In the genomic region with DNA sequence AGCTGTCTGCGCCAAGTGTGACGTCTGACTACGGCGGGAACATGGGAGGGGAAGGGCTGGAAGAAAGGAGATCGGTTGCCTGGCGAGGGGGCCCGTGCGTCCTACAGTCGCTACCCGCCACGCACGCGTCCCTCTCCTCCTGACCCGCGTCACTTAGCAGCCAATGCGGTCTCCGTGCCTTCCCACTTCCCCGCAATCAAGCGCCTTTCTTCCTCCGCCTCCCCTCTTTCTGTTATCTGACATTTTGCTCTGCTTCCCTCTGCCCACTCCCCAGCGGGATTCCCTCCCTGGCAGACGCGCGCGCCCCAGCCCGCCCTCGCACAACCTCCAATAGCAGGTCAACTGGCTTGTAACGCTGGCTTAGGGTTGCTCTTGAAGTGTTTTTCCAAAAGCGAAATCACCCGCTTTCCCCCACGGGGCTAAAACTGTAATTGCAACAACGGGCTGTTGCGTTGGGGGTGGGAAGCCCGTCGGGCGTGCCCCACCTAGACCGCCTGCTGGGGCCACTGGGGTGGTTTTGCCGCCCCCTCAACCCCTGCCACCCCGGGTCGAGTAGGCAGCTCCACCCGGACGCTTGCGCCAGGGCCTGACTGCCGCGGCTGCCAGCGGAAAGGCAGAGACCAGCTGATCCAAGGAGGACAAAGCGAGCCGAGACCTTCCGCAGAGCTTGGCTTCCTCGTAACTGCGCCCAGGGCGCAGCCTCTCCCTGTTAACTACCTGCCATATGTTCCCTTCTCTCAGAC, we compare ENCODE assay signal across 8 cellular contexts. TPM values are rescaled to one million over a fixed set of nuclear protein-coding genes. Genes with fewer than 3 reads are reported as not detected.
DNase-seq lines count a peak whose midpoint lies in the region; ATAC-seq and TF ChIP-seq lines count a peak whose summit lies in the region.

No MANE protein-coding gene starts in this region.

- intact Hi-C loops in mammary epithelial cell (cut with micrococcal nuclease) = loop anchor here (5.0 kb wide), 2 partner anchors 185 to 1295 kb away; no protein-coding TSS in a partner anchor

- ATAC-seq in GM23338 (peak; percentile 68), RWPE2 (ENCODE audit: low read depth) (peak; percentile 52)

- H3K4me3 ChIP-seq in GM23338 (peak overlapping the region; percentile 72), Karpas-422 (ENCODE audit: low read length) (peak overlapping the region; percentile 92), RWPE2 (ENCODE audit: severe bottlenecking) (peak overlapping the region; percentile 48), mammary epithelial cell (replicated peaks in 1 of 3; ENCODE audit: insufficient read depth in 1 of 3, low read depth in 2 of 3, low read length in 3 of 3) (peak overlapping the region; percentile 54 to 69 (median 62)), skeletal muscle tissue (ENCODE audit: low read length in 3 of 3) (peak overlapping the region; percentile 77 to 97 (median 95))

- WGBS in mammary epithelial cell (ENCODE audit: low coverage, missing lambda C conversion rate) = 3% methylated on average over 5 of the region's 52 CpGs

- H3K9me2 ChIP-seq in GM23338 (ENCODE audit: insufficient read depth) = no peaks in the 10 kb centered on the region
- H3K9me2 ChIP-seq in Karpas-422 (replicated peaks; ENCODE audit: insufficient read depth, low read length) = no peaks in the 10 kb centered on the region

- dilution Hi-C loops in mammary epithelial cell (cut with HindIII; ENCODE audit: low sequenced_read_pairs) = no loop called here

- H3K36me3 Mint-ChIP-seq in GM23338 (ENCODE audit: low read depth) = peaks cover 8% of the 10 kb centered on the region; the same call in 2 of the 3 replicates
- no peaks in the 10 kb centered on the region for H3K36me3 Mint-ChIP-seq in immature natural killer cell

- H3K9ac ChIP-seq in Karpas-422 (ENCODE audit: low read length) = peak overlapping the region; percentile 74
- H3K9ac ChIP-seq in mammary epithelial cell (ENCODE audit: insufficient read depth, low read length) = peak overlapping the region; percentile 82
- peak overlapping the region; percentile 80 to 98 (median 95) for H3K9ac ChIP-seq in skeletal muscle tissue (ENCODE audit: low read depth in 1 of 3, low read length in 3 of 3)

- peak overlapping the region; percentile 95 for H3K4me3 Mint-ChIP-seq in GM23338
- peak overlapping the region; percentile 88 to 94 (median 94) for H3K4me3 Mint-ChIP-seq in immature natural killer cell

- H3K4me1 ChIP-seq in GM23338 (ENCODE audit: insufficient read depth) (peaks cover 12% of the 10 kb centered on the region), Karpas-422 (ENCODE audit: low read length) (peaks cover 26% of the 10 kb centered on the region), RWPE2 (ENCODE audit: insufficient read depth, poor library complexity, severe bottlenecking) (no peaks in the 10 kb centered on the region), mammary epithelial cell (ENCODE audit: insufficient read depth, low read length) (peaks cover 19% of the 10 kb centered on the region), skeletal muscle tissue (ENCODE audit: control insufficient read depth in 3 of 3, insufficient read depth in 3 of 3, low read length in 3 of 3) (peaks cover 6 to 20% (median 12%) of the 10 kb centered on the region in 3 donors)

- H3K9me3 ChIP-seq in Karpas-422 (ENCODE audit: low read length) = no peaks in the 10 kb centered on the region
- no peaks in the 10 kb centered on the region for H3K9me3 ChIP-seq in RWPE2 (ENCODE audit: severe bottlenecking)
- no peaks in the 10 kb centered on the region for H3K9me3 ChIP-seq in mammary epithelial cell (replicated peaks; ENCODE audit: insufficient read depth, low read length)
- no peaks in the 10 kb centered on the region for H3K9me3 ChIP-seq in skeletal muscle tissue (ENCODE audit: control insufficient read depth in 3 of 3, low read length in 3 of 3)

- H3K27me3 Mint-ChIP-seq in GM23338 (ENCODE audit: insufficient read depth, low read depth, poor library complexity) (peaks cover 19% of the 10 kb centered on the region), immature natural killer cell (ENCODE audit: low read depth in 3 of 3) (peaks cover 12 to 18% (median 13%) of the 10 kb centered on the region in 3 donors)

- peaks cover 9% of the 10 kb centered on the region for H3K9me3 Mint-ChIP-seq in GM23338
- H3K9me3 Mint-ChIP-seq in immature natural killer cell = peaks cover 0 to 2% (median 0%) of the 10 kb centered on the region in 6 donors

- in situ Hi-C loops in mammary epithelial cell (cut with MboI; ENCODE audit: low sequenced_read_pairs in 2 of 2) = loop anchor here (10.0 to 25.0 kb wide), 3 partner anchors 713 to 1023 kb away; no protein-coding TSS in a partner anchor

- no TSS peak for BruUV-seq in mammary epithelial cell (replicated peaks; lab: Mats Ljungman, UMichigan)

- peaks cover 6% of the 10 kb centered on the region; the same call in 1 of the 2 replicates for H3F3A ChIP-seq in GM23338 (replicated peaks; ENCODE audit: low read depth)

- H3K27me3 ChIP-seq in GM23338 (ENCODE audit: insufficient read depth) = peaks cover 29% of the 10 kb centered on the region
- H3K27me3 ChIP-seq in Karpas-422 (ENCODE audit: low read length) = no peaks in the 10 kb centered on the region
- H3K27me3 ChIP-seq in RWPE2 (ENCODE audit: insufficient read depth, poor library complexity, severe bottlenecking) = no peaks in the 10 kb centered on the region
- no peaks in the 10 kb centered on the region for H3K27me3 ChIP-seq in mammary epithelial cell (ENCODE audit: insufficient read depth, low read length)
- H3K27me3 ChIP-seq in skeletal muscle tissue (ENCODE audit: control insufficient read depth in 3 of 3, insufficient read depth in 3 of 3, low read length in 3 of 3) = no peaks in the 10 kb centered on the region

- H3K4me2 ChIP-seq in GM23338 (peak overlapping the region; percentile 99), Karpas-422 (ENCODE audit: low read depth, low read length, poor library complexity, severe bottlenecking) (peak overlapping the region; percentile 96), mammary epithelial cell (ENCODE audit: insufficient read depth, low read depth, low read length) (peak overlapping the region; percentile 97)

- no peak overlapping the region for H3K27ac ChIP-seq in GM23338 (ENCODE audit: low read depth)
- H3K27ac ChIP-seq in Karpas-422 (ENCODE audit: low read length) = no peak overlapping the region
- peak overlapping the region; percentile 83 for H3K27ac ChIP-seq in RWPE2 (ENCODE audit: poor library complexity, severe bottlenecking)
- H3K27ac ChIP-seq in mammary epithelial cell (ENCODE audit: insufficient read depth, low read depth, low read length) = peak overlapping the region; percentile 78
- peak overlapping the region; percentile 90 for H3K27ac ChIP-seq in skeletal muscle tissue (ENCODE audit: low read depth, low read length)

- H2AFZ ChIP-seq in GM23338 = peak overlapping the region; percentile 95
- H2AFZ ChIP-seq in Karpas-422 (ENCODE audit: low read length) = peak overlapping the region; percentile 100
- peak overlapping the region; percentile 96 for H2AFZ ChIP-seq in mammary epithelial cell (ENCODE audit: low read depth, low read length)

- peak; percentile 65 to 79 for DNase-seq in SHP77 (lab: John Stamatoyannopoulos, UW)
- no peak for DNase-seq in SHP77 treated with DMSO at 0.1 percent for 48 hours (lab: John Stamatoyannopoulos, UW)
- DNase-seq in GM23338 (ENCODE audit: low spot score) = peak; percentile 82
- peak; percentile 68 for DNase-seq in Karpas-422
- no peak for DNase-seq in RWPE2 (ENCODE audit: low spot score)
- DNase-seq in mammary epithelial cell = peak; percentile 73
- peak in 2 of 3 donors; percentile 9 to 11 for DNase-seq in immature natural killer cell

- TF ChIP-seq CTCF in GM23338 (conservative IDR thresholded peaks at IDR 0.05; ENCODE audit: low read depth in 2 of 2) (0 out of 4 replicates have a peak, but pooled peaks of 1 of the 2 experiments have one; percentile 7), RWPE2 (IDR thresholded peaks at IDR 0.05; ENCODE audit: poor library complexity, severe bottlenecking) (no peak), mammary epithelial cell (conservative IDR thresholded peaks at IDR 0.05 in 1 of 2, IDR thresholded peaks at IDR 0.05 in 1 of 2; ENCODE audit: extremely low read depth in 1 of 2, insufficient read depth in 1 of 2, low read depth in 1 of 2, low read length in 2 of 2) (peak in 1 of 2 donors; percentile 35)

- H3K36me3 ChIP-seq in GM23338 (ENCODE audit: insufficient read depth) (0 out of 2 replicates have a peak, but pooled peaks cover under 1% of the 10 kb centered on the region), Karpas-422 (ENCODE audit: insufficient read depth, low read length) (no peaks in the 10 kb centered on the region), RWPE2 (ENCODE audit: low read depth) (no peaks in the 10 kb centered on the region), mammary epithelial cell (ENCODE audit: insufficient read depth, low read length) (no peaks in the 10 kb centered on the region), skeletal muscle tissue (ENCODE audit: control insufficient read depth in 3 of 3, insufficient read depth in 3 of 3, low read length in 3 of 3) (no peaks in the 10 kb centered on the region)

- H3K79me2 ChIP-seq in GM23338 (replicated peaks; ENCODE audit: insufficient read depth) = no peaks in the 10 kb centered on the region
- no peaks in the 10 kb centered on the region for H3K79me2 ChIP-seq in Karpas-422 (ENCODE audit: low read length)
- H3K79me2 ChIP-seq in mammary epithelial cell (ENCODE audit: insufficient read depth, low read length) = no peaks in the 10 kb centered on the region

- H3K27ac Mint-ChIP-seq in GM23338 = no peak overlapping the region
- no peak overlapping the region for H3K27ac Mint-ChIP-seq in immature natural killer cell

- H3K4me1 Mint-ChIP-seq in GM23338 (peaks cover 16% of the 10 kb centered on the region), immature natural killer cell (peaks cover 19 to 25% of the 10 kb centered on the region in 2 donors)

- no peaks in the 10 kb centered on the region for H4K20me1 ChIP-seq in GM23338 (replicated peaks; ENCODE audit: insufficient read depth)
- H4K20me1 ChIP-seq in Karpas-422 (ENCODE audit: insufficient read depth, low read depth, low read length) = no peaks in the 10 kb centered on the region
- H4K20me1 ChIP-seq in mammary epithelial cell (ENCODE audit: insufficient read depth, low read length) = no peaks in the 10 kb centered on the region

- CTCF ChIA-PET in mammary epithelial cell (lab: Charles Lee; ENCODE audit: low non-redundant PET) = interaction anchor here (0.6 kb wide), 1 partner anchor 123 kb away, joined by 18 read pairs; no protein-coding TSS in a partner anchor

TF ChIP-seq in GM23338, 12 proteins besides CTCF, POLR2A, EP300 and RAD21 (continues in another document):
- peak; percentile 76 for TF ChIP-seq CREB1 (CRISPR knock-in tag; IDR thresholded peaks at IDR 0.05; ENCODE audit: low read depth)

RNA-seq across cellular contexts. Expression of gene SOX4, which starts 6.2 kb away (rescaled TPM):
- 156 and 164 TPM in 2 replicates for total RNA-seq in GM23338 (2014; rRNA removed; shearing (Covaris generic))
- polyA plus RNA-seq in GM23338 (2016; fragmentation: Nextera tagmentation; extraction: Ambion mirVana) = 235 and 245 TPM in 2 replicates
- 5.0 and 5.3 TPM in 2 replicates for total RNA-seq in Karpas-422 (2014; rRNA removed; shearing (Covaris generic); ENCODE audit: low replicate concordance)
- 10 to 100 TPM; 22.3 to 64.8 TPM for total RNA-seq in mammary epithelial cell
- 6.2 TPM for polyA plus RNA-seq in mammary epithelial cell
- polyA minus RNA-seq in mammary epithelial cell = 9.2 TPM
- 1 to 10 TPM in 2 of 3 donors, under 1 TPM in 1; 0.75 to 1.7 (median 1.6) TPM for polyA plus RNA-seq in immature natural killer cell
- 46.4 TPM for total RNA-seq in skeletal muscle tissue

Comparison
In these comparisons a context has a peak if more than half of its experiments do, and no peak if none do; other contexts are left out.
1. DNase-seq: peak in SHP77 (2 of 2), GM23338 (single experiment), Karpas-422 (single experiment), mammary epithelial cell (single experiment) and immature natural killer cell (2 of 3); none in SHP77 treated with DMSO at 0.1 percent for 48 hours (single experiment) and RWPE2 (single experiment).
2. H3K27ac ChIP-seq: peak in RWPE2 (single experiment), mammary epithelial cell (single experiment) and skeletal muscle tissue (single experiment); none in GM23338 (single experiment) and Karpas-422 (single experiment).
3. Peak in every context shown above with its lines, with median percentiles within 50 percentile points of each other: H2AFZ ChIP-seq, H3K4me2 ChIP-seq, H3K4me3 ChIP-seq and H3K9ac ChIP-seq.